In genomic region chr4:75519452-75519851, GRCh38 we compare ENCODE assay signal across 1 cellular context. TPM values are rescaled to one million over a fixed set of nuclear protein-coding genes. Genes with fewer than 3 reads are reported as not detected.
"Had no signal": no experiment of that assay in that cellular context is flagged by ENCODE, and none has a peak within 500 bp of the region (broad histone marks: within the 10 kb centered on the region; RNA-seq: fewer than 3 reads in every experiment).

No MANE protein-coding gene starts in this region.

RNA-seq across cellular contexts. Expression of gene ODAPH, which starts 36.4 kb away (rescaled TPM):
- total RNA-seq: G401 had no signal
